Comparison of ENCODE assay signal across 1 cellular context in genomic region chr12:70919597-70920035, GRCh38.
TF ChIP-seq lines count a peak whose summit lies in the region.

No MANE protein-coding gene starts in this region.

TF ChIP-seq in H1, 55 proteins besides CTCF, POLR2A, EP300 and RAD21:
- TF ChIP-seq SIN3A (conservative IDR thresholded peaks at IDR 0.05 in 1 of 2, IDR thresholded peaks at IDR 0.05 in 1 of 2; ENCODE audit: low read depth in 1 of 2, low read length in 2 of 2) (peak in 1 of 2 experiments; percentile 57; a peak in 1 of 4 replicates), E2F6 (IDR thresholded peaks at IDR 0.05) (no peak), CBX8 (IDR thresholded peaks at IDR 0.05; ENCODE audit: borderline replicate concordance, low read depth, low read length) (no peak), CHD7 (IDR thresholded peaks at IDR 0.05; ENCODE audit: insufficient replicate concordance, low read length) (no peak), CTBP2 (IDR thresholded peaks at IDR 0.05; ENCODE audit: borderline replicate concordance, insufficient read depth, insufficient read length, low read length) (no peak), SP1 (IDR thresholded peaks at IDR 0.05; ENCODE audit: low read depth, low read length) (peak; percentile 46; the same call in 1 of the 2 replicates), TAF1 (IDR thresholded peaks at IDR 0.05; ENCODE audit: low read depth, low read length) (no peak), RXRA (IDR thresholded peaks at IDR 0.05; ENCODE audit: insufficient read depth, low read depth, low read length) (no peak)
